Comparison of ENCODE assay signal across 8 cellular contexts in the genomic region with DNA sequence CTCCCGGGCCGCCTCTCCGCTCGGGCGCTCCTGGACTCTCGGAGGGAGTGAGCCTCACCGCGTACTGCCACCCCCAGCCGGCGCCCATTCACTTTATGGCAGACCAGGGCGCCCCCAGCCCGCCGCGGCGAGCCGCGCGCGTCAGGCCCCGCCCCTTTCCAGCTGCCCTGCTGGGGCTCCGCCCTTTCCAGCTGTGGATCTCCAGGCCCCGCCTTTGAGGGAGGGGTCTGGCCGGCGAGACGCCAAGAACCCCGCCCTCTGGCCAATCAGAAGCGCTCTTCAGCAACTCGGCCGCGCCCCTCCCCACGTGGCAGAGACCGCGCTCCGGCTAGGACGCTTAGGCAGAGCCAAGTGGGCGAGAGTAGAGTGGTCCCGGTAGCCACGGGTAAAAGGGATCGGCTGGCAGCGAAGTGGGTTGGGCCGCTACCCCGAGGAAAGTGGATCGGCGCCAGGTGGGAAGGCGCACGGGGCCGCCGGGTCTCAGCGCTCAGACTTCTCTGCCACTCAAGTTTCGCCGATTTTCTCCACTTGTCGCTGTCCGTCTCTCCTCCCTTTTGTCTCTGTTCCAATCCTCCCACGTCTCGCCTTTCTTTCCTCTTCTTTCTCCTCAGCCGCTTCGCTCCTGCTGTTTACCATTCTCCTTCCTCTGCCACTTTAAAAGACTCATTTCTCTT. TPM values are rescaled to one million over a fixed set of nuclear protein-coding genes. Genes with fewer than 3 reads are reported as not detected.
A peak's percentile ranks its signal among the peaks of the same experiment; 100 is the strongest.
DNase-seq lines count a peak whose midpoint lies in the region; ATAC-seq and TF ChIP-seq lines count a peak whose summit lies in the region.

TSS of gene PITX3 (minus strand) at position 69 of the 674 bp plus-strand sequence. CDS start 9,432 bp downstream, outside the sequence.

- no peak for TF ChIP-seq CTCF in epithelial cell of proximal tubule (conservative IDR thresholded peaks at IDR 0.05; ENCODE audit: low read depth, low read length)

- peak; percentile 65 for DNase-seq in A172 (ENCODE audit: low spot score)
- DNase-seq in NOMO-1 treated with dmso at 0.1 percent for 144 hours (lab: John Stamatoyannopoulos, UW; ENCODE audit: unreplicated experiment) = peak; percentile 63
- DNase-seq in activated T-cell treated with anti-CD3 and anti-CD28 coated beads for 48 hours (ENCODE audit: low read depth) = peak; percentile 93
- no peak for DNase-seq in epithelial cell of proximal tubule (ENCODE audit: low read depth)
- DNase-seq in stimulated activated CD8-positive, alpha-beta memory T cell treated with anti-CD3 and anti-CD28 coated beads, Interleukin-2, amount 100 ng/mL, for 48 hours (ENCODE audit: low read depth in 2 of 2) = peak; percentile 84 to 88

- H3K9me3 ChIP-seq in mucosa of rectum (ENCODE audit: control insufficient read depth in 2 of 2, low read length in 2 of 2) = no peaks in the 10 kb centered on the region

- H3K9ac ChIP-seq in mucosa of rectum (ENCODE audit: low read depth in 1 of 2, low read length in 2 of 2) = peak within 1 kb of the TSS in 1 of 2 donors; percentile 56

- ATAC-seq in GM18505 (IDR thresholded peaks at IDR 0.05; ENCODE audit: unreplicated experiment) (peak; percentile 43), HG03175 (IDR thresholded peaks at IDR 0.05; ENCODE audit: unreplicated experiment) (peak; percentile 37)

- H3K4me3 ChIP-seq in epithelial cell of proximal tubule (ENCODE audit: low read depth, low read length) (peak within 1 kb of the TSS; percentile 61), mucosa of rectum (ENCODE audit: low read length in 2 of 2) (peak within 1 kb of the TSS; percentile 74 to 89)

- no peaks in the 10 kb centered on the region for H3K36me3 ChIP-seq in mucosa of rectum (ENCODE audit: control insufficient read depth in 2 of 2, insufficient read depth in 2 of 2, low read length in 2 of 2)

- no peak for TF ChIP-seq POLR2A in GM18505 (IDR thresholded peaks at IDR 0.05; ENCODE audit: borderline replicate concordance, extremely low read depth, insufficient read depth, insufficient read length)

- H3K4me1 ChIP-seq in mucosa of rectum (ENCODE audit: control insufficient read depth in 2 of 2, insufficient read depth in 2 of 2, low read length in 2 of 2) = peaks cover 21 to 26% of the 10 kb centered on the region in 2 donors

- no peak within 1 kb of the TSS for H3K27ac ChIP-seq in mucosa of rectum (ENCODE audit: low read depth in 2 of 2, low read length in 2 of 2)

- H3K27me3 ChIP-seq in mucosa of rectum (ENCODE audit: control insufficient read depth in 2 of 2, insufficient read depth in 2 of 2, low read length in 2 of 2) = peaks cover 24 to 25% of the 10 kb centered on the region in 2 donors

RNA-seq across cellular contexts. Expression of gene PITX3, which starts in this region (rescaled TPM):
- not detected in 2 replicates for total RNA-seq in A172 (2014; rRNA removed; shearing (Covaris generic))
- total RNA-seq in epithelial cell of proximal tubule = 0.65 and 2.7 TPM in 2 replicates

Comparison
In these comparisons a context has a peak if more than half of its experiments do, and no peak if none do; other contexts are left out.
1. Peak in DNase-seq in A172; RNA of the gene not detected or under 1 TPM.